In genomic region chr21:41639336-41639735, GRCh38 we compare ENCODE assay signal across 14 cellular contexts.
DNase-seq lines count a peak whose midpoint lies in the region; ATAC-seq, FAIRE-seq and TF ChIP-seq lines count a peak whose summit lies in the region.
"Had no signal": no experiment of that assay in that cellular context is flagged by ENCODE, and none has a peak within 500 bp of the region (broad histone marks: within the 10 kb centered on the region; RNA-seq: fewer than 3 reads in every experiment).

No MANE protein-coding gene starts in this region.

- H3F3A ChIP-seq in neural progenitor cell (ENCODE audit: low read depth): no peaks in the 10 kb centered on the region

- DNase-seq in Caco-2 (no peak), Panc1 (ENCODE audit: low read depth, low spot score) (no peak), neural progenitor cell (ENCODE audit: low spot score) (no peak), upper lobe of right lung (peak; percentile 57), NOMO-1 treated with dmso at 0.1 percent for 144 hours (lab: John Stamatoyannopoulos, UW; ENCODE audit: unreplicated experiment) (no peak), GM12892 (ENCODE audit: insufficient read length) (no peak)
- DNase-seq: CD8-positive, alpha-beta T cell; COR-L47; DND-41; GDM1; GOT3; H9 had no signal

- H3K27me3 Mint-ChIP-seq in Caco-2 (ENCODE audit: insufficient read depth, unreplicated experiment): no peaks in the 10 kb centered on the region
- peaks cover 8% of the 10 kb centered on the region for H3K27me3 Mint-ChIP-seq in neural progenitor cell (ENCODE audit: insufficient read depth, low read depth)

- H3K36me3 Mint-ChIP-seq in Caco-2 (ENCODE audit: insufficient read depth, unreplicated experiment) (peaks cover 5% of the 10 kb centered on the region), neural progenitor cell (no peaks in the 10 kb centered on the region)
- H3K36me3 Mint-ChIP-seq: CD14-positive monocyte; CD8-positive, alpha-beta T cell had no signal

- H3K27ac ChIP-seq in Panc1 (ENCODE audit: low read length) (peak overlapping the region; percentile 100), neural progenitor cell (no peak overlapping the region), upper lobe of right lung (no peak overlapping the region)

- no peak overlapping the region for H3K9ac ChIP-seq in neural progenitor cell

- ATAC-seq in Panc1 (no peak), upper lobe of right lung (no peak)
- ATAC-seq: CD8-positive, alpha-beta T cell had no signal

- H3K4me1 ChIP-seq in Caco-2 (peaks cover 35% of the 10 kb centered on the region), Panc1 (ENCODE audit: control insufficient read depth, insufficient read depth, low read length) (peaks cover 38% of the 10 kb centered on the region), neural progenitor cell (no peaks in the 10 kb centered on the region), upper lobe of right lung (peaks cover 10% of the 10 kb centered on the region)

- in situ Hi-C loops in Panc1 (cut with HindIII; ENCODE audit: low pct_unique_long_range_greater_than_20kb, low sequenced_read_pairs): no loop called here

- no peaks in the 10 kb centered on the region; the same call in 1 of the 2 replicates for H3K27me3 ChIP-seq in Caco-2 (replicated peaks; ENCODE audit: control insufficient read depth, insufficient read depth, low read length)
- H3K27me3 ChIP-seq in Panc1 (ENCODE audit: control insufficient read depth, insufficient read depth, low read length): no peaks in the 10 kb centered on the region
- no peaks in the 10 kb centered on the region for H3K27me3 ChIP-seq in neural progenitor cell
- H3K27me3 ChIP-seq in upper lobe of right lung: no peaks in the 10 kb centered on the region

- POLR2A ChIA-PET in Caco-2 (lab: Charles Lee) (no interaction called here), Panc1 (lab: Charles Lee) (no interaction called here)

- CTCF ChIA-PET in Caco-2 (lab: Charles Lee): no interaction called here
- CTCF ChIA-PET in Panc1 (lab: Charles Lee): no interaction called here

- TF ChIP-seq CTCF in Caco-2 (IDR thresholded peaks at IDR 0.05; ENCODE audit: insufficient read depth in 1 of 2, low read depth in 1 of 2, low read length in 1 of 2, severe bottlenecking in 1 of 2, unreplicated experiment in 1 of 2): no peak
- TF ChIP-seq CTCF in Panc1 (IDR thresholded peaks at IDR 0.05): no peak
- no peak for TF ChIP-seq CTCF in neural progenitor cell (IDR thresholded peaks at IDR 0.05)
- no peak for TF ChIP-seq CTCF in upper lobe of right lung (IDR thresholded peaks at IDR 0.05)

- no peak overlapping the region for H3K4me2 ChIP-seq in neural progenitor cell

- no peak overlapping the region for H2AFZ ChIP-seq in neural progenitor cell (replicated peaks)

- BruUV-seq in Caco-2 (replicated peaks; lab: Mats Ljungman, UMichigan) (no TSS peak), Panc1 (replicated peaks; lab: Mats Ljungman, UMichigan) (no TSS peak)

- H3K36me3 ChIP-seq in Caco-2 (ENCODE audit: control insufficient read depth, insufficient read depth, low read length) (no peaks in the 10 kb centered on the region), Panc1 (ENCODE audit: control insufficient read depth, insufficient read depth, low read length) (no peaks in the 10 kb centered on the region), neural progenitor cell (no peaks in the 10 kb centered on the region), upper lobe of right lung (no peaks in the 10 kb centered on the region)

- H3K4me3 Mint-ChIP-seq in Caco-2 (ENCODE audit: unreplicated experiment) (no peak overlapping the region), neural progenitor cell (peak overlapping the region; percentile 12)
- H3K4me3 Mint-ChIP-seq: CD14-positive monocyte; CD8-positive, alpha-beta T cell; H9 had no signal

- H3K9me3 Mint-ChIP-seq in Caco-2 (ENCODE audit: unreplicated experiment) (peaks cover 24% of the 10 kb centered on the region), neural progenitor cell (no peaks in the 10 kb centered on the region)
- H3K9me3 Mint-ChIP-seq: CD8-positive, alpha-beta T cell had no signal

- TF ChIP-seq POLR2A in GM12892 (IDR thresholded peaks at IDR 0.05; ENCODE audit: low read depth, low read length): no peak

- intact Hi-C loops in Caco-2 (cut with micrococcal nuclease; ENCODE audit: unreplicated experiment): no loop called here
- intact Hi-C loops in Panc1 (cut with micrococcal nuclease; ENCODE audit: unreplicated experiment): no loop called here
- intact Hi-C loops in upper lobe of right lung (cut with DNase I): no loop called here

- H3K4me3 ChIP-seq in Caco-2 (ENCODE audit: low read depth, low read length) (no peak overlapping the region), Panc1 (ENCODE audit: low read depth in 2 of 2, low read length in 2 of 2) (no peak overlapping the region), neural progenitor cell (no peak overlapping the region), upper lobe of right lung (no peak overlapping the region)

- no peaks in the 10 kb centered on the region for H4K20me1 ChIP-seq in neural progenitor cell (ENCODE audit: low read depth)

- H3K27ac Mint-ChIP-seq in Caco-2 (ENCODE audit: unreplicated experiment) (peak overlapping the region; percentile 20), neural progenitor cell (no peak overlapping the region)
- H3K27ac Mint-ChIP-seq: CD14-positive monocyte; CD8-positive, alpha-beta T cell; H9 had no signal

- H3K9me3 ChIP-seq in Caco-2 (peaks cover 4% of the 10 kb centered on the region; the same call in 1 of the 2 replicates), Panc1 (ENCODE audit: control insufficient read depth, insufficient read depth, low read depth, low read length) (peaks cover 10% of the 10 kb centered on the region; the same call in 1 of the 2 replicates), neural progenitor cell (ENCODE audit: low read depth) (no peaks in the 10 kb centered on the region), upper lobe of right lung (no peaks in the 10 kb centered on the region)

- FAIRE-seq in GM12892 (lab: Jason Lieb, UNC): no peak
- FAIRE-seq: GM19239 had no signal

- H3K4me1 Mint-ChIP-seq in Caco-2 (ENCODE audit: low read depth, unreplicated experiment) (peaks cover 18% of the 10 kb centered on the region), neural progenitor cell (peaks cover 18% of the 10 kb centered on the region)

- no peaks in the 10 kb centered on the region for H3K79me2 ChIP-seq in neural progenitor cell (ENCODE audit: low read depth)
